ENCODE assay signal across 18 cellular contexts in genomic region chr15:25090073-25090733, GRCh38.
"Had no signal": no experiment of that assay in that cellular context is flagged by ENCODE, and none has a peak within 500 bp of the region (broad histone marks: within the 10 kb centered on the region; RNA-seq: fewer than 3 reads in every experiment).

No MANE protein-coding gene starts in this region.

- H3K4me3 Mint-ChIP-seq: activated CD4-positive, alpha-beta memory T cell treated with anti-CD3 and anti-CD28 coated beads for 36 hours; brain; nephron; stimulated activated naive CD8-positive, alpha-beta T cell treated with anti-CD3 and anti-CD28 coated beads, Interleukin-15, Interleukin-2, amounts not matched to agents 100 ng/mL and 50 ng/mL, for 24 hours had no signal

- H3K4me1 Mint-ChIP-seq: brain had no signal

- DNase-seq: activated CD4-positive, alpha-beta memory T cell treated with anti-CD3 and anti-CD28 coated beads for 36 hours; activated CD4-positive, alpha-beta T cell treated with anti-CD3 and anti-CD28 coated beads for 48 hours; activated T-cell treated with anti-CD3 and anti-CD28 coated beads, Interleukin-2, amount 50 U/mL, for 1 hour; aorta; central memory CD4-positive, alpha-beta T cell; erythroblast; foreskin keratinocyte; kidney; stimulated activated CD4-positive, alpha-beta T cell treated with anti-CD3 and anti-CD28 coated beads, Interleukin-4, amount 100 ng/mL, for 4 hours had no signal

- H3K27me3 ChIP-seq: foreskin keratinocyte, neutrophil, tibial artery had no signal

- H3K4me1 ChIP-seq: foreskin keratinocyte, parathyroid adenoma, tibial artery had no signal

- H3K27ac Mint-ChIP-seq: activated CD4-positive, alpha-beta memory T cell treated with anti-CD3 and anti-CD28 coated beads for 36 hours; activated naive CD4-positive, alpha-beta T cell treated with anti-CD3 and anti-CD28 coated beads, Interleukin-2, amount 50 U/mL, for 72 hours; brain; nephron; stimulated activated naive CD8-positive, alpha-beta T cell treated with anti-CD3 and anti-CD28 coated beads, Interleukin-15, Interleukin-2, amounts not matched to agents 100 ng/mL and 50 ng/mL, for 24 hours had no signal

- H3K27me3 Mint-ChIP-seq: activated CD4-positive, alpha-beta memory T cell treated with anti-CD3 and anti-CD28 coated beads for 36 hours; stimulated activated naive CD8-positive, alpha-beta T cell treated with anti-CD3 and anti-CD28 coated beads, Interleukin-15, Interleukin-2, amounts not matched to agents 100 ng/mL and 50 ng/mL, for 24 hours had no signal

- H3K36me3 ChIP-seq: neutrophil had no signal

- H3K9me3 ChIP-seq: neutrophil had no signal

- ATAC-seq: activated naive CD4-positive, alpha-beta T cell treated with anti-CD3 and anti-CD28 coated beads, Interleukin-2, amount 50 U/mL, for 72 hours; foreskin keratinocyte; SK-N-SH treated with all-trans-retinoic acid at 6 μM for 48 hours had no signal

- H3K27ac ChIP-seq: foreskin keratinocyte, neutrophil, parathyroid adenoma, tibial artery had no signal

- H3K4me3 ChIP-seq: lung, tibial artery had no signal
